ENCODE assay signal across 8 cellular contexts in genomic region chr2:205766765-205767359, GRCh38.
DNase-seq lines count a peak whose midpoint lies in the region; ATAC-seq lines count a peak whose summit lies in the region.

No MANE protein-coding gene starts in this region.

- DNase-seq in SHP77 (lab: John Stamatoyannopoulos, UW) = peak; percentile 42 to 52
- no peak for DNase-seq in SHP77 treated with DMSO at 0.1 percent for 48 hours (lab: John Stamatoyannopoulos, UW)
- DNase-seq in HT1080 (ENCODE audit: low read depth) = peak; percentile 41
- peak; percentile 57 for DNase-seq in RPMI7951 (ENCODE audit: low read depth)
- peak; percentile 47 for DNase-seq in activated naive CD4-positive, alpha-beta T cell treated with Interleukin-2 at 50 U/mL for 16 hours
- DNase-seq in head of caudate nucleus = peak; percentile 51 to 90 (median 78)

- peak overlapping the region; percentile 7 for H3K9ac ChIP-seq in rectal smooth muscle tissue (ENCODE audit: low read length)

- peaks cover 78% of the 10 kb centered on the region for H3K4me1 ChIP-seq in rectal smooth muscle tissue (ENCODE audit: control insufficient read depth, insufficient read depth, low read length)

- no peak for ATAC-seq in HG03039 (IDR thresholded peaks at IDR 0.05; ENCODE audit: unreplicated experiment)

- no peak overlapping the region for H3K4me3 ChIP-seq in rectal smooth muscle tissue (ENCODE audit: low read length)

- H3K36me3 ChIP-seq in rectal smooth muscle tissue (ENCODE audit: control insufficient read depth, insufficient read depth, low read length) = peaks cover 10% of the 10 kb centered on the region

- intact Hi-C loops in head of caudate nucleus (cut with DNase I) = loop anchor here (10.0 kb wide), 1 partner anchor 158 kb away; no protein-coding TSS in a partner anchor

- H3K27me3 ChIP-seq in rectal smooth muscle tissue (ENCODE audit: control insufficient read depth, insufficient read depth, low read length) = no peaks in the 10 kb centered on the region

- H3K27ac ChIP-seq in rectal smooth muscle tissue (ENCODE audit: low read depth, low read length) = peak overlapping the region; percentile 95
